In the genomic region with DNA sequence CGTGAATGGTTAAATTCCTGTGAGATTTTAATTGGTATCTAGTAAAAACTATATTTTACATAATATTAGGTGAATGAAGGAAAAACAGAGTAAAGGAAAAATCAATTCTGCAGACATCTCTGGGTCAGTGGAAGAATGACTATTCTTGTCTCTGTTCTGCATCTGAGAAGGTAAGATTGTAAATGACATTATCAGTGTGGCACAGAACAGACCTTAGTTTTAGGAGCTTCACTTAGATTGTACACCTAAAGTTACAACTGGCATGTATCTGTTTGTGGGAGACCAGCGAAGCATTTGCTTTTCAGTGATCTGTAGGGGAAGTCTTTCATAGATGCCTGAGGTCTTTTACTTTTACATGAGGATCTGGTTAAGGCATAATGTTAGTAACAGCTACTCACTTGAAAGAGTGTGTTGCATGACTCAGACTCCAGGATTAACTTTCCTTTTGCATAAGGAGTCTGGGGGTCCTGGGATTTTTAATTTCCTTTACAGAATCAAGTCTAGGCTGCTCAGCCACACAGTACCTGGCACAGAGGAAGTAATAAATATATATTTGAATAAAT, we compare ENCODE assay signal across 13 cellular contexts. TPM values are rescaled to one million over a fixed set of nuclear protein-coding genes. Genes with fewer than 3 reads are reported as not detected.
A peak's percentile ranks its signal among the peaks of the same experiment; 100 is the strongest.
DNase-seq lines count a peak whose midpoint lies in the region; ATAC-seq and TF ChIP-seq lines count a peak whose summit lies in the region.
"Had no signal": no experiment of that assay in that cellular context is flagged by ENCODE, and none has a peak within 500 bp of the region (broad histone marks: within the 10 kb centered on the region; RNA-seq: fewer than 3 reads in every experiment).

No MANE protein-coding gene starts in this region.

- no peak overlapping the region for H3K4me3 ChIP-seq in ACC112 (ENCODE audit: low read depth, low read length)

- no peak overlapping the region for H2AFZ ChIP-seq in ACC112 (ENCODE audit: low read length, unreplicated experiment)

- H3K9me3 Mint-ChIP-seq in HFFc6: no peaks in the 10 kb centered on the region
- H3K9me3 Mint-ChIP-seq in activated naive CD4-positive, alpha-beta T cell treated with anti-CD3 and anti-CD28 coated beads, Interleukin-2, amount 10 ng/mL, durations not matched to agents 7 days and 5 days: no peaks in the 10 kb centered on the region
- no peaks in the 10 kb centered on the region for H3K9me3 Mint-ChIP-seq in T-cell

- H3K27me3 Mint-ChIP-seq in HFFc6 (ENCODE audit: insufficient read depth): no peaks in the 10 kb centered on the region
- H3K27me3 Mint-ChIP-seq in activated naive CD4-positive, alpha-beta T cell treated with anti-CD3 and anti-CD28 coated beads, Interleukin-2, amount 10 ng/mL, durations not matched to agents 7 days and 5 days: no peaks in the 10 kb centered on the region
- H3K27me3 Mint-ChIP-seq in T-cell: no peaks in the 10 kb centered on the region

- peaks cover 60% of the 10 kb centered on the region for H3K79me2 ChIP-seq in ACC112 (ENCODE audit: control insufficient read depth, insufficient read depth, low read length, unreplicated experiment)

- peaks cover 7% of the 10 kb centered on the region for H3K4me1 ChIP-seq in ACC112 (ENCODE audit: control insufficient read depth, insufficient read depth, low read length, unreplicated experiment)

- peak overlapping the region; percentile 58; the same call in 1 of the 2 replicates for H3K27ac ChIP-seq in ACC112 (ENCODE audit: low read depth, low read length)
- H3K27ac ChIP-seq: KMS-11, neutrophil had no signal

- H3K36me3 Mint-ChIP-seq in HFFc6 (ENCODE audit: low read depth) (peaks cover 6% of the 10 kb centered on the region), T-cell (peaks cover 17% of the 10 kb centered on the region)
- peaks cover 5% of the 10 kb centered on the region for H3K36me3 Mint-ChIP-seq in activated naive CD4-positive, alpha-beta T cell treated with anti-CD3 and anti-CD28 coated beads, Interleukin-2, amount 10 ng/mL, durations not matched to agents 7 days and 5 days

- CTCF ChIA-PET in activated naive CD4-positive, alpha-beta T cell treated with anti-CD3 and anti-CD28 coated beads, Interleukin-2, amount 10 ng/mL, durations not matched to agents 7 days and 5 days (lab: Charles Lee): no interaction called here
- CTCF ChIA-PET in T-cell (lab: Charles Lee): no interaction called here

- no peaks in the 10 kb centered on the region for H3K27me3 ChIP-seq in ACC112 (ENCODE audit: insufficient read depth, low read length)
- H3K27me3 ChIP-seq: BE2C, neutrophil had no signal

- H3K27ac Mint-ChIP-seq in HFFc6 (peak overlapping the region; percentile 74), T-cell (no peak overlapping the region)
- no peak overlapping the region for H3K27ac Mint-ChIP-seq in activated naive CD4-positive, alpha-beta T cell treated with anti-CD3 and anti-CD28 coated beads, Interleukin-2, amount 10 ng/mL, durations not matched to agents 7 days and 5 days

- ATAC-seq in T-cell (replicated peaks in 1 of 4): no peak

- POLR2A ChIA-PET in T-cell (lab: Charles Lee): no interaction called here

- H3K4me1 Mint-ChIP-seq in HFFc6 (ENCODE audit: low read depth) (peaks cover 52% of the 10 kb centered on the region), T-cell (peaks cover 25 to 31% (median 29%) of the 10 kb centered on the region in 3 donors)
- peaks cover 3% of the 10 kb centered on the region for H3K4me1 Mint-ChIP-seq in activated naive CD4-positive, alpha-beta T cell treated with anti-CD3 and anti-CD28 coated beads, Interleukin-2, amount 10 ng/mL, durations not matched to agents 7 days and 5 days

- H3K4me3 Mint-ChIP-seq in HFFc6: peak overlapping the region; percentile 55
- no peak overlapping the region for H3K4me3 Mint-ChIP-seq in activated naive CD4-positive, alpha-beta T cell treated with anti-CD3 and anti-CD28 coated beads, Interleukin-2, amount 10 ng/mL, durations not matched to agents 7 days and 5 days
- H3K4me3 Mint-ChIP-seq in T-cell: no peak overlapping the region

- TF ChIP-seq CTCF in HFFc6 (IDR thresholded peaks at IDR 0.05): no peak

- DNase-seq in HFFc6: peak; percentile 46
- peak; percentile 11 for DNase-seq in amniotic stem cell (lab: John Stamatoyannopoulos, UW)
- peak; percentile 23 for DNase-seq in glomerular visceral epithelial cell (ENCODE audit: extremely low spot score)
- no peak for DNase-seq in activated effector memory CD4-positive, alpha-beta T cell treated with anti-CD3 and anti-CD28 coated beads, Interleukin-2, amount 50 U/mL, for 16 hours
- no peak for DNase-seq in activated naive CD4-positive, alpha-beta T cell treated with anti-CD3 and anti-CD28 coated beads, Interleukin-2, amount 10 ng/mL, durations not matched to agents 7 days and 5 days
- DNase-seq in T-cell: no peak
- no peak for DNase-seq in iPS-NIHi11 (ENCODE audit: low spot score)
- DNase-seq: BE2C; effector memory CD4-positive, alpha-beta T cell; GDM1 had no signal

- H3K36me3 ChIP-seq in ACC112 (ENCODE audit: insufficient read depth, low read length): no peaks in the 10 kb centered on the region
- H3K36me3 ChIP-seq: BE2C, neutrophil had no signal

RNA-seq across cellular contexts. Expression of gene JMJD1C, which starts 56.2 kb away (rescaled TPM):
- total RNA-seq in HFFc6 (2021; fragmentation: NEBNext Ultra II Directional; extraction: Animal tissue kit (Norgen Biotek cat#: 25700)): 10 to 100 TPM; 29.0 to 36.7 (median 32.8) TPM
- total RNA-seq in T-cell: 100 to 1,000 TPM in 2 of 5 donors, 10 to 100 TPM in 3; 84.1 to 193 (median 92.6) TPM

Comparison
In these comparisons a context has a peak if more than half of its experiments do, and no peak if none do; other contexts are left out.
1. DNase-seq: peak in HFFc6 (single experiment), amniotic stem cell (single experiment) and glomerular visceral epithelial cell (single experiment); none in activated effector memory CD4-positive, alpha-beta T cell treated with anti-CD3 and anti-CD28 coated beads, Interleukin-2, amount 50 U/mL, for 16 hours (single experiment), activated naive CD4-positive, alpha-beta T cell treated with anti-CD3 and anti-CD28 coated beads, Interleukin-2, amount 10 ng/mL, durations not matched to agents 7 days and 5 days (single experiment), T-cell (0 of 34) and iPS-NIHi11 (single experiment).